In genomic region chr13:70253411-70253810, GRCh38 we compare ENCODE assay signal across 18 cellular contexts.
DNase-seq lines count a peak whose midpoint lies in the region; ATAC-seq, FAIRE-seq and TF ChIP-seq lines count a peak whose summit lies in the region.
"Had no signal": no experiment of that assay in that cellular context is flagged by ENCODE, and none has a peak within 500 bp of the region (broad histone marks: within the 10 kb centered on the region; RNA-seq: fewer than 3 reads in every experiment).

No MANE protein-coding gene starts in this region.

- 55 to 68% methylated on average over 2 of the region's 2 CpGs for WGBS in heart right ventricle, 2 donors

- CTCF ChIA-PET in MCF 10A (lab: Yijun Ruan, JAX), result no interaction called here

- FAIRE-seq in astrocyte (lab: Jason Lieb, UNC), result no peak
- FAIRE-seq: GM19239, HTR-8/SVneo, RCC 7860 had no signal

- H3K4me2 ChIP-seq in astrocyte (ENCODE audit: low read length), result no peak overlapping the region

- H3K36me3 ChIP-seq in breast epithelium (no peaks in the 10 kb centered on the region), astrocyte (ENCODE audit: insufficient read depth, low read length) (no peaks in the 10 kb centered on the region), heart right ventricle (no peaks in the 10 kb centered on the region), BE2C (no peaks in the 10 kb centered on the region)
- H3K36me3 ChIP-seq: HAP-1 had no signal

- peak; percentile 12 for DNase-seq in DMS 273 (lab: John Stamatoyannopoulos, UW; ENCODE audit: unreplicated experiment)
- DNase-seq in DMS 273 treated with DMSO at 0.1 percent for 48 hours (lab: John Stamatoyannopoulos, UW), result no peak
- DNase-seq in MCF 10A (ENCODE audit: unreplicated experiment), result peak; percentile 8
- DNase-seq in breast epithelium (ENCODE audit: low spot score in 2 of 2), result no peak
- peak; percentile 4 for DNase-seq in astrocyte (ENCODE audit: low read depth)
- DNase-seq in non-pigmented ciliary epithelial cell (ENCODE audit: low read depth), result peak; percentile 5
- no peak for DNase-seq in heart right ventricle
- DNase-seq in BE2C, result no peak
- DNase-seq: C1 segment of cervical spinal cord, GDM1, KG1, NCI-H1930, NCI-H226 had no signal

- no peak overlapping the region for H3K27ac ChIP-seq in breast epithelium
- no peak overlapping the region for H3K27ac ChIP-seq in astrocyte (ENCODE audit: low read depth, low read length)
- H3K27ac ChIP-seq in heart right ventricle, result no peak overlapping the region
- H3K27ac ChIP-seq: 22Rv1 had no signal

- H3K27ac Mint-ChIP-seq in MCF 10A (ENCODE audit: low read depth, unreplicated experiment) (no peak overlapping the region), astrocyte (ENCODE audit: unreplicated experiment) (no peak overlapping the region)

- peaks cover 7% of the 10 kb centered on the region for H3K4me1 Mint-ChIP-seq in MCF 10A (ENCODE audit: insufficient read depth, unreplicated experiment)
- peaks cover 5% of the 10 kb centered on the region for H3K4me1 Mint-ChIP-seq in astrocyte (ENCODE audit: low read depth, unreplicated experiment)

- POLR2A ChIA-PET in MCF 10A (lab: Yijun Ruan, JAX), result interaction anchor here (0.6 kb wide), 1 partner anchor 1238 kb away, joined by 3 read pairs; no protein-coding TSS in a partner anchor

- no peaks in the 10 kb centered on the region for H3K9me3 Mint-ChIP-seq in MCF 10A (ENCODE audit: unreplicated experiment)
- H3K9me3 Mint-ChIP-seq in astrocyte (ENCODE audit: unreplicated experiment), result peaks cover 18% of the 10 kb centered on the region

- BruUV-seq in MCF 10A (replicated peaks; lab: Mats Ljungman, UMichigan), result no TSS peak

- H3K27me3 Mint-ChIP-seq in MCF 10A (ENCODE audit: insufficient read depth, unreplicated experiment), result no peaks in the 10 kb centered on the region
- no peaks in the 10 kb centered on the region for H3K27me3 Mint-ChIP-seq in astrocyte (ENCODE audit: low read depth, unreplicated experiment)

- H3K4me3 Mint-ChIP-seq in MCF 10A (ENCODE audit: unreplicated experiment) (no peak overlapping the region), astrocyte (ENCODE audit: unreplicated experiment) (no peak overlapping the region)

- H2AFZ ChIP-seq in astrocyte (ENCODE audit: low read depth, low read length), result no peak overlapping the region

- H4K20me1 ChIP-seq in astrocyte (ENCODE audit: insufficient read depth, low read length), result no peaks in the 10 kb centered on the region

- ATAC-seq in heart right ventricle, result no peak

- H3K79me2 ChIP-seq in astrocyte (ENCODE audit: insufficient read depth, low read length), result no peaks in the 10 kb centered on the region

- no peaks in the 10 kb centered on the region for H3K27me3 ChIP-seq in breast epithelium
- no peaks in the 10 kb centered on the region for H3K27me3 ChIP-seq in astrocyte (ENCODE audit: insufficient read depth, low read length)
- no peaks in the 10 kb centered on the region for H3K27me3 ChIP-seq in heart right ventricle
- H3K27me3 ChIP-seq in BE2C, result no peaks in the 10 kb centered on the region

- TF ChIP-seq POLR2A in breast epithelium (IDR thresholded peaks at IDR 0.05), result no peak

- H3K4me3 ChIP-seq in breast epithelium, result no peak overlapping the region
- H3K4me3 ChIP-seq in astrocyte (ENCODE audit: insufficient read depth, low read depth, low read length), result no peak overlapping the region
- no peak overlapping the region for H3K4me3 ChIP-seq in heart right ventricle
- H3K4me3 ChIP-seq in BE2C (ENCODE audit: low read depth, low read length), result no peak overlapping the region
- H3K4me3 ChIP-seq: HAP-1 had no signal

- H3K9me3 ChIP-seq in breast epithelium, result no peaks in the 10 kb centered on the region
- H3K9me3 ChIP-seq in astrocyte (ENCODE audit: insufficient read depth, low read depth, low read length), result peaks cover 13% of the 10 kb centered on the region
- H3K9me3 ChIP-seq in heart right ventricle, result peaks cover 0 to 15% (median 0%) of the 10 kb centered on the region in 11 donors
- no peaks in the 10 kb centered on the region for H3K9me3 ChIP-seq in BE2C
- H3K9me3 ChIP-seq: HAP-1 had no signal

- no peak overlapping the region for H3K9ac ChIP-seq in astrocyte (ENCODE audit: low read length)

- no peak for TF ChIP-seq CTCF in MCF 10A (IDR thresholded peaks at IDR 0.05; ENCODE audit: unreplicated experiment)
- TF ChIP-seq CTCF in breast epithelium (IDR thresholded peaks at IDR 0.05), result no peak
- TF ChIP-seq CTCF in astrocyte (IDR thresholded peaks at IDR 0.05; ENCODE audit: insufficient read depth, low read depth, low read length), result no peak
- TF ChIP-seq CTCF in heart right ventricle (IDR thresholded peaks at IDR 0.05), result no peak
- TF ChIP-seq CTCF in BE2C (IDR thresholded peaks at IDR 0.05; ENCODE audit: low read depth, low read length), result no peak

- no peaks in the 10 kb centered on the region for H3K36me3 Mint-ChIP-seq in MCF 10A (ENCODE audit: insufficient read depth, unreplicated experiment)
- H3K36me3 Mint-ChIP-seq in astrocyte (ENCODE audit: low read depth, unreplicated experiment), result no peaks in the 10 kb centered on the region

- intact Hi-C loops in MCF 10A (cut with micrococcal nuclease) (no loop called here), breast epithelium (cut with DNase I; ENCODE audit: low total_unique reads) (no loop called here), heart right ventricle (cut with DNase I) (no loop called here)

- H3K4me1 ChIP-seq in breast epithelium, result no peaks in the 10 kb centered on the region
- H3K4me1 ChIP-seq in astrocyte (ENCODE audit: insufficient read depth, low read length), result no peaks in the 10 kb centered on the region
- H3K4me1 ChIP-seq in heart right ventricle, result no peaks in the 10 kb centered on the region
- no peaks in the 10 kb centered on the region; the same call in none of the 2 replicates for H3K4me1 ChIP-seq in BE2C
- H3K4me1 ChIP-seq: HAP-1 had no signal

Comparison
In these comparisons a context has a peak if more than half of its experiments do, and no peak if none do; other contexts are left out.
1. DNase-seq: peak in DMS 273 (single experiment), MCF 10A (single experiment), astrocyte (single experiment) and non-pigmented ciliary epithelial cell (single experiment); none in DMS 273 treated with DMSO at 0.1 percent for 48 hours (single experiment), breast epithelium (0 of 2), heart right ventricle (0 of 2) and BE2C (single experiment).